ENCODE assay signal across 7 cellular contexts in the genomic region with DNA sequence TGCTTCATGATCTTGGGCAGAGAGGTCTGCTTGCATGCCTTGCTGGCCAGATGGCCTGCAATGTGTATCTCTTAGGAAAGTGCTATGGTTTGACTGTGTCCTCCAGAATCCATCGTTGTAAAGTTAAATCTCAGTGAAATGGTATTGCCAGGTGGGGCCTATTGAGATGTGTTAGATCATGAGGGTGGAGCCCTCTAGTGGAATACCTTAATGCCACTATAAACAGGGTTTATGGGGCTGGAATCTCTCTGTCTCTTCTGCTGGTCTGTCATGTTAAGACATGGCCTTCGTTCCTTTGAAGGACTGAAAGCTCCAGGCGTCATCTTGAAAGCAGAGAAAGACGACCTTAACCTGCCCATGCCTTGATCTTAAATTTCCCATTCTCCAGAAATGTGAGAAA.
DNase-seq lines count a peak whose midpoint lies in the region; ATAC-seq, FAIRE-seq and TF ChIP-seq lines count a peak whose summit lies in the region.
"Not testable (repeated sequence)": the region's sequence is repeated elsewhere in the genome, so short reads cannot be mapped to it uniquely, and the experiment has no call there.

No MANE protein-coding gene starts in this region.

- CTCF ChIA-PET in K562 (lab: Yijun Ruan, JAX; ENCODE audit: low intra/inter-chr PET ratio) = not testable (repeated sequence)

- not testable (repeated sequence) for H3K36me3 Mint-ChIP-seq in GM23338 (ENCODE audit: low read depth); naive B cell

- ATAC-seq in GM23338 (peak; percentile 79), HG02885 (IDR thresholded peaks at IDR 0.05; ENCODE audit: poor library complexity, unreplicated experiment) (peak; percentile 68), K562 (peak; percentile 69; the same call in 1 of the 3 replicates), foreskin keratinocyte (peak; percentile 48), naive B cell (ENCODE audit: low read depth in 2 of 2) (peak; percentile 25 to 48)

- not testable (repeated sequence) for FAIRE-seq in K562 (lab: Jason Lieb, UNC)

- not testable (repeated sequence) for H3K9me3 Mint-ChIP-seq in GM23338, naive B cell

- H3K79me2 ChIP-seq in GM23338 (replicated peaks; ENCODE audit: insufficient read depth); OCI-LY1 (ENCODE audit: insufficient read depth, low read length); K562 (ENCODE audit: control insufficient read depth, insufficient read depth, low read length): not testable (repeated sequence)

- not testable (repeated sequence) for H3K27ac ChIP-seq in GM23338 (ENCODE audit: low read depth); OCI-LY1 (ENCODE audit: low read depth, low read length, poor library complexity, severe bottlenecking); K562 (ENCODE audit: extremely low read depth, low read depth, low read length); foreskin keratinocyte

- POLR2A ChIA-PET in K562 (lab: Yijun Ruan, JAX) = not testable (repeated sequence)

- H3K9me3 ChIP-seq in OCI-LY1 (ENCODE audit: low read length); K562 (replicated peaks; ENCODE audit: control insufficient read depth, insufficient read depth, low read depth, low read length): not testable (repeated sequence)

- in situ Hi-C loops in K562 (cut with MboI) = not testable (repeated sequence)

- peaks cover 15% of the 10 kb centered on the region; the same call in 2 of the 3 replicates for H3K4me1 Mint-ChIP-seq in GM23338
- not testable (repeated sequence) for H3K4me1 Mint-ChIP-seq in naive B cell

- TF ChIP-seq EP300 in K562 (IDR thresholded peaks at IDR 0.05; ENCODE audit: low read length) = not testable (repeated sequence)

- not testable (repeated sequence) for DNase-seq in GM23338 (ENCODE audit: low spot score); K562 (ENCODE audit: extremely low read depth in 1 of 4, low spot score in 3 of 4); foreskin keratinocyte; naive B cell

- not testable (repeated sequence) for H3K4me3 ChIP-seq in GM12875 (ENCODE audit: low read depth, low read length); GM23338; OCI-LY1 (ENCODE audit: low read depth, low read length, poor library complexity, severe bottlenecking); K562

- not testable (repeated sequence) for TF ChIP-seq RAD21 in K562 (CRISPR knock-in tag; conservative IDR thresholded peaks at IDR 0.05 in 1 of 2, IDR thresholded peaks at IDR 0.05 in 1 of 2)

- 0% methylated on average over 4 of the region's 4 CpGs for WGBS in K562 (ENCODE audit: insufficient coverage, low coverage, missing lambda C conversion rate)

- not testable (repeated sequence) for H3K27ac Mint-ChIP-seq in GM23338, naive B cell

- H3K4me3 Mint-ChIP-seq in GM23338, naive B cell: not testable (repeated sequence)

- H3F3A ChIP-seq in GM23338 (replicated peaks; ENCODE audit: low read depth); OCI-LY1 (ENCODE audit: insufficient read depth, low read length): not testable (repeated sequence)

- intact Hi-C loops in K562 (cut with micrococcal nuclease) = not testable (repeated sequence)

- H2AFZ ChIP-seq in GM23338; OCI-LY1 (ENCODE audit: low read length); K562 (ENCODE audit: low read depth, low read length): not testable (repeated sequence)

- TF ChIP-seq CTCF in GM12875 (IDR thresholded peaks at IDR 0.05; ENCODE audit: borderline replicate concordance, insufficient read depth, low read depth, low read length) (peak; percentile 8; the same call in 1 of the 2 replicates), OCI-LY1 (IDR thresholded peaks at IDR 0.05; ENCODE audit: low read length) (peak; percentile 12; the same call in 1 of the 2 replicates)
- TF ChIP-seq CTCF in GM23338 (conservative IDR thresholded peaks at IDR 0.05; ENCODE audit: low read depth in 2 of 2); K562 (IDR thresholded peaks at IDR 0.05 in 2 of 3, conservative IDR thresholded peaks at IDR 0.05 in 1 of 3; ENCODE audit: insufficient read depth in 2 of 3, low read depth in 1 of 3, low read length in 3 of 3); foreskin keratinocyte (conservative IDR thresholded peaks at IDR 0.05): not testable (repeated sequence)

- not testable (repeated sequence) for TF ChIP-seq POLR2A in K562 (conservative IDR thresholded peaks at IDR 0.05)

- H4K20me1 ChIP-seq in GM23338 (replicated peaks; ENCODE audit: insufficient read depth); OCI-LY1 (ENCODE audit: insufficient read depth, low read length); K562 (replicated peaks; ENCODE audit: control insufficient read depth, insufficient read depth, low read length): not testable (repeated sequence)

- H3K9me1 ChIP-seq in K562 (ENCODE audit: control insufficient read depth, insufficient read depth, low read length) = not testable (repeated sequence)

- not testable (repeated sequence) for H3K9ac ChIP-seq in OCI-LY1 (ENCODE audit: low read length); K562 (ENCODE audit: insufficient read depth in 1 of 2, low read depth in 2 of 2, low read length in 2 of 2)

- not testable (repeated sequence) for H3K36me3 ChIP-seq in GM23338 (ENCODE audit: insufficient read depth); OCI-LY1 (ENCODE audit: insufficient read depth, low read length); K562 (ENCODE audit: control insufficient read depth, insufficient read depth, low read length)

- H3K4me1 ChIP-seq in GM23338 (ENCODE audit: insufficient read depth); K562 (replicated peaks in 1 of 2; ENCODE audit: control insufficient read depth in 2 of 2, insufficient read depth in 2 of 2, low read length in 2 of 2); foreskin keratinocyte: not testable (repeated sequence)
- peaks cover 14% of the 10 kb centered on the region for H3K4me1 ChIP-seq in OCI-LY1 (ENCODE audit: insufficient read depth, low read length, severe bottlenecking)

- not testable (repeated sequence) for H3K27me3 Mint-ChIP-seq in GM23338 (ENCODE audit: insufficient read depth, low read depth, poor library complexity); naive B cell

- not testable (repeated sequence) for H3K4me2 ChIP-seq in GM23338; OCI-LY1 (ENCODE audit: low read length); K562 (ENCODE audit: insufficient read depth, low read length)

- H3K27me3 ChIP-seq in GM23338 (ENCODE audit: insufficient read depth); OCI-LY1 (ENCODE audit: insufficient read depth, low read length); K562 (ENCODE audit: control insufficient read depth in 2 of 2, insufficient read depth in 2 of 2, low read length in 2 of 2); foreskin keratinocyte: not testable (repeated sequence)

- BruUV-seq in K562 (replicated peaks; lab: Mats Ljungman, UMichigan) = not testable (repeated sequence)

- H3K9me2 ChIP-seq in GM23338 (ENCODE audit: insufficient read depth); OCI-LY1 (ENCODE audit: low read depth, low read length): not testable (repeated sequence)
